Comparison of ENCODE assay signal across 21 cellular contexts in genomic region chr3:21859124-21859781, GRCh38.
A peak's percentile ranks its signal among the peaks of the same experiment; 100 is the strongest.
DNase-seq lines count a peak whose midpoint lies in the region; ATAC-seq and TF ChIP-seq lines count a peak whose summit lies in the region.
"Had no signal": no experiment of that assay in that cellular context is flagged by ENCODE, and none has a peak within 500 bp of the region (broad histone marks: within the 10 kb centered on the region; RNA-seq: fewer than 3 reads in every experiment).

No MANE protein-coding gene starts in this region.

- H3K4me3 ChIP-seq in NT2/D1 (ENCODE audit: insufficient read length, low read depth) (no peak overlapping the region), astrocyte of the spinal cord (ENCODE audit: low read depth, low read length) (no peak overlapping the region)
- H3K4me3 ChIP-seq: BLaER1, GM12878 had no signal

- no peaks in the 10 kb centered on the region for H3K9me3 ChIP-seq in NT2/D1 (ENCODE audit: insufficient read depth, low read length)
- H3K9me3 ChIP-seq: BLaER1 had no signal

- H3K27me3 ChIP-seq in NT2/D1 (ENCODE audit: insufficient read depth, insufficient read length), result no peaks in the 10 kb centered on the region
- H3K27me3 ChIP-seq: BLaER1 had no signal

- intact Hi-C loops in sciatic nerve (cut with DNase I), result no loop called here

- no peaks in the 10 kb centered on the region for H3K4me1 ChIP-seq in NT2/D1 (ENCODE audit: insufficient read depth, insufficient read length)
- H3K4me1 ChIP-seq: BLaER1 had no signal

- H3K9ac ChIP-seq in NT2/D1 (ENCODE audit: insufficient read length, low read depth), result no peak overlapping the region
- H3K9ac ChIP-seq: BLaER1 had no signal

- H3K36me3 ChIP-seq in NT2/D1 (ENCODE audit: insufficient read depth, insufficient read length, low read length), result no peaks in the 10 kb centered on the region
- H3K36me3 ChIP-seq: BLaER1 had no signal

- in situ Hi-C loops in astrocyte of the spinal cord (cut with HindIII; ENCODE audit: low sequenced_read_pairs), result no loop called here

- no peak for TF ChIP-seq CTCF in astrocyte of the spinal cord (IDR thresholded peaks at IDR 0.05; ENCODE audit: low read depth, low read length)

- DNase-seq in NT2/D1 (ENCODE audit: low read depth, low spot score) (peak; percentile 20), astrocyte of the spinal cord (ENCODE audit: low read depth, low spot score) (peak; percentile 22), iPS-NIHi7 (ENCODE audit: extremely low spot score) (peak; percentile 19), sciatic nerve (ENCODE audit: low spot score) (no peak), NCI-H345 (lab: John Stamatoyannopoulos, UW) (no peak), cortex of kidney (lab: John Stamatoyannopoulos, UW) (no peak), NCI-H187 (lab: John Stamatoyannopoulos, UW) (no peak)
- DNase-seq: DMS153, GDM1, KBM-7, NCI-H1694 treated with DMSO at 0.1 percent for 48 hours, NCI-H2107, NCI-H2227 treated with DMSO at 0.1 percent for 48 hours, NCI-H524, NCI-H82, PC-3, RPMI8226, SIG-M5 had no signal

- peak; percentile 15 for ATAC-seq in sciatic nerve
- no peak for ATAC-seq in HG03571 (IDR thresholded peaks at IDR 0.05; ENCODE audit: unreplicated experiment)
- ATAC-seq: GM12878, PC-3 had no signal

Comparison
In these comparisons a context has a peak if more than half of its experiments do, and no peak if none do; other contexts are left out.
1. DNase-seq: peak in NT2/D1 (single experiment), astrocyte of the spinal cord (single experiment) and iPS-NIHi7 (single experiment); none in sciatic nerve (single experiment), NCI-H345 (single experiment), cortex of kidney (single experiment) and NCI-H187 (0 of 2).